1 cellular context compared by ENCODE assay signal in genomic region chr1:201840055-201840454, GRCh38.
TF ChIP-seq lines count a peak whose summit lies in the region.

No MANE protein-coding gene starts in this region.

TF ChIP-seq in HepG2, 621 proteins besides CTCF, POLR2A, EP300 and RAD21:
- TF ChIP-seq ZNF781 (CRISPR knock-in tag; IDR thresholded peaks at IDR 0.05; ENCODE audit: borderline replicate concordance, not compliant biosample characterization), result no peak
- no peak for TF ChIP-seq NR2F1 (CRISPR knock-in tag; IDR thresholded peaks at IDR 0.05)
- no peak for TF ChIP-seq MAF1 (CRISPR knock-in tag; IDR thresholded peaks at IDR 0.05; ENCODE audit: borderline replicate concordance)
- no peak for TF ChIP-seq ZNF142 (CRISPR knock-in tag; IDR thresholded peaks at IDR 0.05)
- peak; percentile 55 for TF ChIP-seq RBM22 (optimal IDR thresholded peaks at IDR 0.05; ENCODE audit: low read length)
- TF ChIP-seq HDAC6 (IDR thresholded peaks at IDR 0.05; ENCODE audit: low read depth, low read length), result no peak
